In genomic region chr12:52029686-52030085, GRCh38 we compare ENCODE assay signal across 9 cellular contexts. TPM values are rescaled to one million over a fixed set of nuclear protein-coding genes. Genes with fewer than 3 reads are reported as not detected.
DNase-seq lines count a peak whose midpoint lies in the region; ATAC-seq lines count a peak whose summit lies in the region.
"Had no signal": no experiment of that assay in that cellular context is flagged by ENCODE, and none has a peak within 500 bp of the region (broad histone marks: within the 10 kb centered on the region; RNA-seq: fewer than 3 reads in every experiment).

No MANE protein-coding gene starts in this region.

- DNase-seq in COLO668 (lab: John Stamatoyannopoulos, UW; ENCODE audit: unreplicated experiment) (peak; percentile 81), NCI-H1417 treated with DMSO at 0.1 percent for 48 hours (lab: John Stamatoyannopoulos, UW) (peak; percentile 79), SK-N-DZ (ENCODE audit: low spot score) (peak; percentile 80), iPS-NIHi11 (ENCODE audit: low spot score) (peak; percentile 84), KG1 (lab: John Stamatoyannopoulos, UW) (no peak), NK-92 (lab: John Stamatoyannopoulos, UW; ENCODE audit: unreplicated experiment) (no peak)
- DNase-seq: T-cell had no signal

- ATAC-seq in HG02938 (IDR thresholded peaks at IDR 0.05; ENCODE audit: unreplicated experiment), result no peak
- no peak for ATAC-seq in GM19467 (IDR thresholded peaks at IDR 0.05; ENCODE audit: unreplicated experiment)
- ATAC-seq: T-cell had no signal

RNA-seq across cellular contexts. Expression of gene NR4A1, which starts 21.6 kb away (rescaled TPM):
- polyA plus RNA-seq in SK-N-DZ (2014; cell fraction: cytosol; rRNA removed), result 14.7 and 19.6 TPM in 2 replicates
- polyA plus RNA-seq in SK-N-DZ (2014; cell fraction: nucleus; rRNA removed), result 16.8 and 20.0 TPM in 2 replicates

RNA-seq across cellular contexts. Expression of gene TAMALIN, which starts 22.9 kb away (rescaled TPM):
- 13.6 and 121 TPM in 2 replicates for polyA plus RNA-seq in SK-N-DZ (2014; cell fraction: cytosol; rRNA removed)
- 24.1 and 50.0 TPM in 2 replicates for polyA plus RNA-seq in SK-N-DZ (2014; cell fraction: nucleus; rRNA removed)

RNA-seq across cellular contexts. Expression of gene ATG101, which starts 40.1 kb away (rescaled TPM):
- 57.9 and 64.7 TPM in 2 replicates for polyA plus RNA-seq in SK-N-DZ (2014; cell fraction: cytosol; rRNA removed)
- 40.6 and 41.2 TPM in 2 replicates for polyA plus RNA-seq in SK-N-DZ (2014; cell fraction: nucleus; rRNA removed)

RNA-seq across cellular contexts. Expression of gene SMIM41, which starts 49.8 kb away (rescaled TPM):
- not detected in 2 replicates for polyA plus RNA-seq in SK-N-DZ (2014; cell fraction: cytosol; rRNA removed)
- not detected in 2 replicates for polyA plus RNA-seq in SK-N-DZ (2014; cell fraction: nucleus; rRNA removed)

Comparison
In these comparisons a context has a peak if more than half of its experiments do, and no peak if none do; other contexts are left out.
1. DNase-seq: peak in COLO668 (single experiment), NCI-H1417 treated with DMSO at 0.1 percent for 48 hours (single experiment), SK-N-DZ (single experiment) and iPS-NIHi11 (single experiment); none in KG1 (single experiment) and NK-92 (single experiment).